ENCODE assay signal across 2 cellular contexts in genomic region chr16:80889779-80890359, GRCh38.
TF ChIP-seq lines count a peak whose summit lies in the region.

No MANE protein-coding gene starts in this region.

TF ChIP-seq in HepG2, 621 proteins besides CTCF, POLR2A, EP300 and RAD21:
- TF ChIP-seq ZBTB40 (IDR thresholded peaks at IDR 0.05) (peak; percentile 34; the same call in 1 of the 2 replicates), ZBTB40 (CRISPR knock-in tag; IDR thresholded peaks at IDR 0.05) (peak; percentile 91), FOXJ3 (CRISPR knock-in tag; IDR thresholded peaks at IDR 0.05; ENCODE audit: borderline replicate concordance) (no peak), RARG (CRISPR knock-in tag; IDR thresholded peaks at IDR 0.05; ENCODE audit: low read depth) (no peak), THAP8 (CRISPR knock-in tag; IDR thresholded peaks at IDR 0.05; ENCODE audit: borderline replicate concordance) (no peak), CBX5 (CRISPR knock-in tag; IDR thresholded peaks at IDR 0.05; ENCODE audit: borderline replicate concordance) (no peak), GPBP1L1 (CRISPR knock-in tag; IDR thresholded peaks at IDR 0.05) (no peak)

TF ChIP-seq in GM12878, 131 proteins besides CTCF, POLR2A, EP300 and RAD21 (continued from another document):
- no peak for TF ChIP-seq IRF5 (IDR thresholded peaks at IDR 0.05; ENCODE audit: borderline replicate concordance)
- peak; percentile 60; the same call in 1 of the 2 replicates for TF ChIP-seq RELB (IDR thresholded peaks at IDR 0.05; ENCODE audit: low read depth)
- TF ChIP-seq FOXM1 (IDR thresholded peaks at IDR 0.05; ENCODE audit: low read depth, low read length), result no peak
- TF ChIP-seq SIN3A (IDR thresholded peaks at IDR 0.05; ENCODE audit: low read depth, low read length), result no peak
- TF ChIP-seq POU2F2 (IDR thresholded peaks at IDR 0.05; ENCODE audit: borderline replicate concordance, low read depth, low read length), result peak; percentile 29; the same call in 1 of the 3 replicates
- no peak for TF ChIP-seq IKZF2 (IDR thresholded peaks at IDR 0.05)
- TF ChIP-seq ATF2 (IDR thresholded peaks at IDR 0.05; ENCODE audit: low read length), result 0 out of 2 replicates have a peak, but pooled peaks have one; percentile 13
- 0 out of 2 replicates have a peak, but pooled peaks have one; percentile 38 for TF ChIP-seq NFIC (IDR thresholded peaks at IDR 0.05; ENCODE audit: low read depth, low read length)
- no peak for TF ChIP-seq NR2C1 (IDR thresholded peaks at IDR 0.05)
- TF ChIP-seq ZBTB40 (IDR thresholded peaks at IDR 0.05; ENCODE audit: borderline replicate concordance), result peak; percentile 94
- peak; percentile 66 for TF ChIP-seq MEF2A (IDR thresholded peaks at IDR 0.05; ENCODE audit: insufficient read depth, low read depth, low read length)
